In genomic region chr6:46376562-46376969, GRCh38 we compare ENCODE assay signal across 10 cellular contexts.
DNase-seq lines count a peak whose midpoint lies in the region; ATAC-seq, FAIRE-seq and TF ChIP-seq lines count a peak whose summit lies in the region.
"Had no signal": no experiment of that assay in that cellular context is flagged by ENCODE, and none has a peak within 500 bp of the region (broad histone marks: within the 10 kb centered on the region; RNA-seq: fewer than 3 reads in every experiment).

No MANE protein-coding gene starts in this region.

- ATAC-seq in GM21390 (IDR thresholded peaks at IDR 0.05; ENCODE audit: unreplicated experiment) (peak; percentile 80), HG03442 (IDR thresholded peaks at IDR 0.05; ENCODE audit: unreplicated experiment) (peak; percentile 85)
- ATAC-seq in activated naive CD4-positive, alpha-beta T cell treated with anti-CD3 and anti-CD28 coated beads, Interleukin-2, amount 50 U/mL, for 72 hours, result no peak

- H3K36me3 ChIP-seq in ascending aorta, result no peaks in the 10 kb centered on the region
- H3K36me3 ChIP-seq: SJSA1 had no signal

- no peak for FAIRE-seq in GM12891 (lab: Jason Lieb, UNC)
- FAIRE-seq: keratinocyte had no signal

- no peaks in the 10 kb centered on the region for H3K36me3 Mint-ChIP-seq in activated naive CD4-positive, alpha-beta T cell treated with anti-CD3 and anti-CD28 coated beads, Interleukin-2, amount 50 U/mL, for 72 hours

- no peaks in the 10 kb centered on the region for H3K9me3 ChIP-seq in ascending aorta
- H3K9me3 ChIP-seq: SJSA1 had no signal

- peak overlapping the region in 1 of 2 donors; percentile 16 for H3K4me3 ChIP-seq in ascending aorta
- H3K4me3 ChIP-seq: SJSA1 had no signal

- TF ChIP-seq CTCF in ascending aorta (IDR thresholded peaks at IDR 0.05), result no peak

- no peak for TF ChIP-seq POLR2A in GM12891 (IDR thresholded peaks at IDR 0.05; ENCODE audit: low read depth, low read length)

- H3K27ac Mint-ChIP-seq in activated naive CD4-positive, alpha-beta T cell treated with anti-CD3 and anti-CD28 coated beads, Interleukin-2, amount 50 U/mL, for 72 hours, result no peak overlapping the region

- H3K4me1 ChIP-seq in ascending aorta, result peaks cover 11 to 61% of the 10 kb centered on the region in 2 donors

- no peaks in the 10 kb centered on the region for H3K9me3 Mint-ChIP-seq in activated naive CD4-positive, alpha-beta T cell treated with anti-CD3 and anti-CD28 coated beads, Interleukin-2, amount 50 U/mL, for 72 hours

- DNase-seq in GM12891 (ENCODE audit: insufficient read length, low spot score) (peak; percentile 13), ascending aorta (ENCODE audit: low spot score in 2 of 2) (no peak), HT-29 (ENCODE audit: low spot score) (no peak), DMS153 (lab: John Stamatoyannopoulos, UW) (no peak), NCI-H82 treated with DMSO at 0.1 percent for 48 hours (lab: John Stamatoyannopoulos, UW; ENCODE audit: unreplicated experiment) (no peak)
- DNase-seq in activated naive CD4-positive, alpha-beta T cell treated with anti-CD3 and anti-CD28 coated beads, Interleukin-2, amount 50 U/mL, for 72 hours (ENCODE audit: low spot score in 2 of 2), result no peak

- no peaks in the 10 kb centered on the region for H3K27me3 ChIP-seq in ascending aorta
- H3K27me3 ChIP-seq: SJSA1 had no signal

- peak overlapping the region; percentile 63 to 67 for H3K27ac ChIP-seq in ascending aorta
- H3K27ac ChIP-seq: SJSA1 had no signal

- intact Hi-C loops in ascending aorta (cut with DNase I), result loop anchor here (5.0 kb wide), 2 partner anchors 49 to 999 kb away; partner anchors contain the start of gene SUPT3H

TF ChIP-seq in GM12891, 5 proteins besides CTCF, POLR2A, EP300 and RAD21:
- no peak for TF ChIP-seq TAF1 (IDR thresholded peaks at IDR 0.05; ENCODE audit: low read depth, low read length)
- peak; percentile 93 for TF ChIP-seq SPI1 (IDR thresholded peaks at IDR 0.05; ENCODE audit: low read depth, low read length)
TF ChIP-seq in GM12891: peak in this region for 1.

Comparison
In these comparisons a context has a peak if more than half of its experiments do, and no peak if none do; other contexts are left out.
1. ATAC-seq: peak in GM21390 (single experiment) and HG03442 (single experiment); none in activated naive CD4-positive, alpha-beta T cell treated with anti-CD3 and anti-CD28 coated beads, Interleukin-2, amount 50 U/mL, for 72 hours (0 of 2).